In the genomic region with DNA sequence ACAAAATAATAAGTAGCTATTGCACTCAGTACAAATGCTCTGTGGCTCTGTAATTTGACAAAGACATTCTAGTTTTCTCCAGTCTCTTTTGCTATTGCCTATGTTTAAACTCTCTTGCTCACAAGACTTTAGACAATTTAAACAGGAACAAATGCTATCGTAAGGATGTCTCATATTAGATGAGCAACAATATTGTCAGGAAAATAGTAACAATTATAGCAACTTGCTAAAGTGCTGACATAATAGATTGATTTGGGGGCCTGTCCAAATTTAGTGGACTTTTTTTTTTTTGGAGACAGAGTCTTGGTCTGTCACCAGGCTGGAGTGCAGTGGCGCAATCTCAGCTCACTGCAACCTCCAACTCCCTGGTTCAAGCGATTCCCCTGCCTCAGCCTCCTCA, we compare ENCODE assay signal across 17 cellular contexts.
"Had no signal": no experiment of that assay in that cellular context is flagged by ENCODE, and none has a peak within 500 bp of the region (broad histone marks: within the 10 kb centered on the region; RNA-seq: fewer than 3 reads in every experiment).

No MANE protein-coding gene starts in this region.

- H3K27ac Mint-ChIP-seq: activated CD4-positive, alpha-beta T cell treated with anti-CD3 and anti-CD28 coated beads for 36 hours; activated T-helper 1 cell treated with anti-CD3 and anti-CD28 coated beads, Interleukin-12 subunit alpha, Interleukin-12 subunit beta, Interleukin-2, Interleukin-4 antibody, amounts not matched to agents 30 ng/mL and 10 ng/mL and 1 ng/mL, durations not matched to agents 14 hours and 24 hours and 36 hours; stimulated activated memory B cell treated with anti-CD40 and anti-IgM and Interleukin-4, amounts not matched to agents 10 μg/mL and 1 μg/mL and 100 μg/mL, for 72 hours had no signal

- DNase-seq: activated CD4-positive, alpha-beta T cell treated with anti-CD3 and anti-CD28 coated beads for 36 hours; activated CD8-positive, alpha-beta memory T cell treated with anti-CD3 and anti-CD28 coated beads, Interleukin-2, amount 50 U/mL, for 48 hours; activated naive CD4-positive, alpha-beta T cell; dermis blood vessel endothelial cell; heart right ventricle; left colon; lower lobe of right lung; pancreas; stimulated activated CD4-positive, alpha-beta T cell treated with anti-CD3 and anti-CD28 coated beads, Interleukin-2, amount 100 ng/mL, for 24 hours; T-helper 1 cell; tibial artery; WERI-Rb-1 had no signal

- H3K9me3 ChIP-seq: gastroesophageal sphincter, heart right ventricle, lower lobe of right lung, pancreas, tibial artery, vagina had no signal

- H3K27me3 Mint-ChIP-seq: activated CD4-positive, alpha-beta T cell treated with anti-CD3 and anti-CD28 coated beads for 36 hours; stimulated activated memory B cell treated with anti-CD40 and anti-IgM and Interleukin-4, amounts not matched to agents 10 μg/mL and 1 μg/mL and 100 μg/mL, for 72 hours had no signal

- H3K27ac ChIP-seq: epithelial cell of prostate, gastroesophageal sphincter, heart right ventricle, lower lobe of right lung, pancreas, tibial artery, vagina, WERI-Rb-1 had no signal

- H3K4me3 Mint-ChIP-seq: activated CD4-positive, alpha-beta T cell treated with anti-CD3 and anti-CD28 coated beads for 36 hours; activated T-helper 1 cell treated with anti-CD3 and anti-CD28 coated beads, Interleukin-12 subunit alpha, Interleukin-12 subunit beta, Interleukin-2, Interleukin-4 antibody, amounts not matched to agents 30 ng/mL and 10 ng/mL and 1 ng/mL, durations not matched to agents 14 hours and 24 hours and 36 hours; stimulated activated memory B cell treated with anti-CD40 and anti-IgM and Interleukin-4, amounts not matched to agents 10 μg/mL and 1 μg/mL and 100 μg/mL, for 72 hours had no signal

- H3K4me1 ChIP-seq: lower lobe of right lung had no signal

- H3K36me3 ChIP-seq: pancreas, vagina had no signal

- H3K4me3 ChIP-seq: gastroesophageal sphincter, heart right ventricle, lower lobe of right lung, pancreas, tibial artery, vagina had no signal

- H3K27me3 ChIP-seq: gastroesophageal sphincter, heart right ventricle, pancreas, tibial artery, vagina had no signal

- H3K9me3 Mint-ChIP-seq: activated T-helper 1 cell treated with anti-CD3 and anti-CD28 coated beads, Interleukin-12 subunit alpha, Interleukin-12 subunit beta, Interleukin-2, Interleukin-4 antibody, amounts not matched to agents 30 ng/mL and 10 ng/mL and 1 ng/mL, durations not matched to agents 14 hours and 24 hours and 36 hours; stimulated activated memory B cell treated with anti-CD40 and anti-IgM and Interleukin-4, amounts not matched to agents 10 μg/mL and 1 μg/mL and 100 μg/mL, for 72 hours had no signal

- ATAC-seq: activated CD4-positive, alpha-beta T cell treated with anti-CD3 and anti-CD28 coated beads for 36 hours; gastroesophageal sphincter; heart right ventricle; left colon; lower lobe of right lung; pancreas; stimulated activated memory B cell treated with anti-CD40 and anti-IgM and Interleukin-4, amounts not matched to agents 10 μg/mL and 1 μg/mL and 100 μg/mL, for 72 hours had no signal
